Comparison of ENCODE assay signal across 20 cellular contexts in the genomic region with DNA sequence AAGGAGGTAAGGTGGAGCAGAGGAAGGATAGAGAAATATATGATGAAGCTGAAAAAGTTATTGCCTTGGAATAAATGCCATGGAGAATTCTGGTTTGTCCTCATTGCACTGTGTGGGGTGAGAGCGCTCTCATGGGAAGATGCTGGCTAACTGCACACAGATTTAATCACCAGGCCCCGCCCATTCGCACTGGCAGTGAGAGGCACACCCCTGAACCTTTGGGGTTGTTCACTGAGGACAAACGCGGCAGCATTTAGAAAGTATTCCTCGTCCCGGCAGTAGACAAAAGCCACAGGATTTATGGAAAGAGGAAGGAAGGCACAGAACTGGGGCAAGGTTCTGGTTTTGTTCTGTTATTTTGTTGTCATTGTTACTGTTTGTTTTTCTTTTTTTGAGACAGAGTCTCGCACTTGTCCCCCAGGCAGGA.
DNase-seq lines count a peak whose midpoint lies in the region; ATAC-seq and TF ChIP-seq lines count a peak whose summit lies in the region.
"Had no signal": no experiment of that assay in that cellular context is flagged by ENCODE, and none has a peak within 500 bp of the region (broad histone marks: within the 10 kb centered on the region; RNA-seq: fewer than 3 reads in every experiment).

No MANE protein-coding gene starts in this region.

- no peak overlapping the region for H3K4me3 ChIP-seq in naive thymus-derived CD4-positive, alpha-beta T cell (ENCODE audit: low read length)
- H3K4me3 ChIP-seq: GM23338, SJCRH30, smooth muscle cell, upper lobe of left lung had no signal

- no peaks in the 10 kb centered on the region for H3K27me3 ChIP-seq in naive thymus-derived CD4-positive, alpha-beta T cell (ENCODE audit: control insufficient read depth in 2 of 2, insufficient read depth in 2 of 2, low read length in 2 of 2)
- H3K27me3 ChIP-seq: SJCRH30, upper lobe of left lung had no signal

- H3K27ac Mint-ChIP-seq in brain: peak overlapping the region in 3 of 5 experiments; percentile 17 to 72 (median 66)
- peak overlapping the region in 6 of 9 donors; percentile 34 to 91 (median 65) for H3K27ac Mint-ChIP-seq in naive thymus-derived CD4-positive, alpha-beta T cell
- H3K27ac Mint-ChIP-seq: GM23338 had no signal

- peak; percentile 51 for ATAC-seq in naive thymus-derived CD4-positive, alpha-beta T cell
- ATAC-seq: GM23338 had no signal

- POLR2A ChIA-PET in naive thymus-derived CD4-positive, alpha-beta T cell (lab: Charles Lee): no interaction called here

- no peaks in the 10 kb centered on the region for H3K9me3 Mint-ChIP-seq in brain
- H3K9me3 Mint-ChIP-seq in naive thymus-derived CD4-positive, alpha-beta T cell: no peaks in the 10 kb centered on the region
- H3K9me3 Mint-ChIP-seq: GM23338 had no signal

- DNase-seq in AG20443 (ENCODE audit: low spot score) (peak; percentile 48), CD1c-positive myeloid dendritic cell (ENCODE audit: extremely low spot score) (peak; percentile 47), KG1 (lab: John Stamatoyannopoulos, UW) (no peak), NCI-H146 (lab: John Stamatoyannopoulos, UW) (no peak)
- peak in 1 of 9 donors; percentile 4 for DNase-seq in naive thymus-derived CD4-positive, alpha-beta T cell
- no peak for DNase-seq in activated naive CD4-positive, alpha-beta T cell (lab: John Stamatoyannopoulos, UW)
- no peak for DNase-seq in activated naive CD4-positive, alpha-beta T cell treated with Interleukin-2 at 50 U/mL for 16 hours
- DNase-seq: activated CD4-positive, alpha-beta T cell treated with anti-CD3 and anti-CD28 coated beads for 1 hour; C1 segment of cervical spinal cord; central memory CD4-positive, alpha-beta T cell; kidney glomerular epithelial cell; MV-4-11; NCI-H2081 treated with DMSO at 0.1 percent for 48 hours; NCI-H524 treated with DMSO at 0.1 percent for 48 hours; SJCRH30; T1000; upper lobe of left lung had no signal

- no peak overlapping the region for H3K4me3 Mint-ChIP-seq in brain
- H3K4me3 Mint-ChIP-seq in naive thymus-derived CD4-positive, alpha-beta T cell: peak overlapping the region in 3 of 10 donors; percentile 3 to 62 (median 44)
- H3K4me3 Mint-ChIP-seq: GM23338 had no signal

- peaks cover 5 to 94% (median 46%) of the 10 kb centered on the region in 3 experiments for H3K36me3 ChIP-seq in naive thymus-derived CD4-positive, alpha-beta T cell (ENCODE audit: control insufficient read depth in 2 of 3, insufficient read depth in 3 of 3, low read length in 3 of 3)

- CTCF ChIA-PET in naive thymus-derived CD4-positive, alpha-beta T cell (lab: Charles Lee): interaction anchor here (1.3 kb wide), 1 partner anchor 72 kb away, joined by 3 read pairs; no protein-coding TSS in a partner anchor

- H3K36me3 Mint-ChIP-seq in brain: peaks cover 38% of the 10 kb centered on the region
- peaks cover 0 to 41% (median 23%) of the 10 kb centered on the region in 5 donors for H3K36me3 Mint-ChIP-seq in naive thymus-derived CD4-positive, alpha-beta T cell

- no peak overlapping the region for H3K27ac ChIP-seq in naive thymus-derived CD4-positive, alpha-beta T cell (ENCODE audit: low read depth, low read length)
- H3K27ac ChIP-seq: SJCRH30 had no signal

- TF ChIP-seq CTCF in brain (conservative IDR thresholded peaks at IDR 0.05): no peak

- H3K4me1 ChIP-seq in naive thymus-derived CD4-positive, alpha-beta T cell (ENCODE audit: control insufficient read depth in 2 of 2, insufficient read depth in 2 of 2, low read length in 2 of 2): peaks cover 4 to 45% of the 10 kb centered on the region in 2 donors
- H3K4me1 ChIP-seq: SJCRH30 had no signal

- H3K4me1 Mint-ChIP-seq in brain: no peaks in the 10 kb centered on the region
- H3K4me1 Mint-ChIP-seq in naive thymus-derived CD4-positive, alpha-beta T cell: peaks cover 27 to 76% (median 60%) of the 10 kb centered on the region in 7 donors
- H3K4me1 Mint-ChIP-seq: GM23338 had no signal

- no peaks in the 10 kb centered on the region for H3K9me3 ChIP-seq in naive thymus-derived CD4-positive, alpha-beta T cell (ENCODE audit: control insufficient read depth in 2 of 3, low read length in 3 of 3)
- H3K9me3 ChIP-seq: SJCRH30, upper lobe of left lung had no signal

- intact Hi-C loops in naive thymus-derived CD4-positive, alpha-beta T cell (cut with micrococcal nuclease): no loop called here

- H3K27me3 Mint-ChIP-seq in brain: no peaks in the 10 kb centered on the region
- H3K27me3 Mint-ChIP-seq in naive thymus-derived CD4-positive, alpha-beta T cell: no peaks in the 10 kb centered on the region

Comparison
In these comparisons a context has a peak if more than half of its experiments do, and no peak if none do; other contexts are left out.
1. DNase-seq: peak in AG20443 (single experiment) and CD1c-positive myeloid dendritic cell (single experiment); none in activated naive CD4-positive, alpha-beta T cell (0 of 4), KG1 (single experiment), NCI-H146 (single experiment) and activated naive CD4-positive, alpha-beta T cell treated with Interleukin-2 at 50 U/mL for 16 hours (single experiment).